Comparison of ENCODE assay signal across 2 cellular contexts in the genomic region with DNA sequence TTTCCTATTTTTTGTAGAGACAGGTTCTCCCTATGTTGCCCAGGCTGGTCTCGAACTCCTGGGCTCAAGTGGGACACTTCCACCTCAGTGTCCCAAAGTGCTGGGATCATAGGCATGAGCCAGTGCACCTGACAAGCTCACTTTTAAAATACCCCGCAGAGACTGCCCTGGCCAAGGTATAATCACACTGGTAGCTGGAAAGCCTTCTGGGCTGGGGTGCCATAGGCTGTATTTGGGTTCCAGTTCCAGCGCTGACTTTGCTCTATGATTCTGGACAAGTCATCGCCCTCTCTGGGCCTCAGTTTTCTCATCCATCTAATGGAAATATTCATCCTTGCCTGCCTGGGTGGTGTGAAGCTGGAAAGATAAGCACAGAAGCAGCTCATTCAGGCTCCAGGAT.
A peak's percentile ranks its signal among the peaks of the same experiment; 100 is the strongest.
TF ChIP-seq lines count a peak whose summit lies in the region.

No MANE protein-coding gene starts in this region.

TF ChIP-seq in HepG2, 621 proteins besides CTCF, POLR2A, EP300 and RAD21:
- TF ChIP-seq, protein P1, sequence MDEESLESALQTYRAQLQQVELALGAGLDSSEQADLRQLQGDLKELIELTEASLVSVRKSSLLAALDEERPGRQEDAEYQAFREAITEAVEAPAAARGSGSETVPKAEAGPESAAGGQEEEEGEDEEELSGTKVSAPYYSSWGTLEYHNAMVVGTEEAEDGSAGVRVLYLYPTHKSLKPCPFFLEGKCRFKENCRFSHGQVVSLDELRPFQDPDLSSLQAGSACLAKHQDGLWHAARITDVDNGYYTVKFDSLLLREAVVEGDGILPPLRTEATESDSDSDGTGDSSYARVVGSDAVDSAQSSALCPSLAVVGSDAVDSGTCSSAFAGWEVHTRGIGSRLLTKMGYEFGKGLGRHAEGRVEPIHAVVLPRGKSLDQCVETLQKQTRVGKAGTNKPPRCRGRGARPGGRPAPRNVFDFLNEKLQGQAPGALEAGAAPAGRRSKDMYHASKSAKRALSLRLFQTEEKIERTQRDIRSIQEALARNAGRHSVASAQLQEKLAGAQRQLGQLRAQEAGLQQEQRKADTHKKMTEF (CRISPR knock-in tag; IDR thresholded peaks at IDR 0.05), result no peak

TF ChIP-seq in K562, 482 proteins besides CTCF, POLR2A, EP300 and RAD21:
- no peak for TF ChIP-seq ZNF12 (CRISPR knock-in tag; IDR thresholded peaks at IDR 0.05)
- no peak for TF ChIP-seq NR1H2 (CRISPR knock-in tag; IDR thresholded peaks at IDR 0.05)
- TF ChIP-seq RBM25 (IDR thresholded peaks at IDR 0.05; ENCODE audit: low read depth, low read length, severe bottlenecking), result peak; percentile 51
